10 cellular contexts compared by ENCODE assay signal in genomic region chr11:65916391-65916790, GRCh38. TPM values are rescaled to one million over a fixed set of nuclear protein-coding genes. Genes with fewer than 3 reads are reported as not detected.
A peak's percentile ranks its signal among the peaks of the same experiment; 100 is the strongest.
DNase-seq lines count a peak whose midpoint lies in the region; ATAC-seq and TF ChIP-seq lines count a peak whose summit lies in the region.
"Had no signal": no experiment of that assay in that cellular context is flagged by ENCODE, and none has a peak within 500 bp of the region (broad histone marks: within the 10 kb centered on the region; RNA-seq: fewer than 3 reads in every experiment).

No MANE protein-coding gene starts in this region.

- H2AFZ ChIP-seq in SK-N-SH (ENCODE audit: low read depth), result no peak overlapping the region

- peaks cover 7% of the 10 kb centered on the region for H3K36me3 Mint-ChIP-seq in activated CD4-positive, alpha-beta memory T cell treated with anti-CD3 and anti-CD28 coated beads for 36 hours
- peaks cover 26% of the 10 kb centered on the region for H3K36me3 Mint-ChIP-seq in stimulated activated effector memory CD8-positive, alpha-beta T cell treated with anti-CD3 and anti-CD28 coated beads, Interleukin-12 subunit alpha, Interleukin-12 subunit beta, amount 100 ng/mL, for 72 hours

- POLR2A ChIA-PET in SK-N-SH (lab: Yijun Ruan, JAX), result no interaction called here
- POLR2A ChIA-PET in activated CD4-positive, alpha-beta memory T cell treated with anti-CD3 and anti-CD28 coated beads for 36 hours (lab: Charles Lee), result no interaction called here

- peak overlapping the region; percentile 84 to 97; a peak in 3 of 4 replicates for H3K27ac ChIP-seq in SK-N-SH (ENCODE audit: low read depth in 2 of 2, low read length in 1 of 2)
- peak overlapping the region; percentile 66 to 98 (median 97) for H3K27ac ChIP-seq in gastroesophageal sphincter
- H3K27ac ChIP-seq: 22Rv1 had no signal

- TF ChIP-seq POLR2A in gastroesophageal sphincter (IDR thresholded peaks at IDR 0.05), result no peak

- H3K4me3 ChIP-seq in SK-N-SH (ENCODE audit: low read depth in 2 of 2, low read length in 1 of 2), result peak overlapping the region in 1 of 2 experiments; percentile 28; a peak in 1 of 4 replicates
- no peak overlapping the region for H3K4me3 ChIP-seq in gastroesophageal sphincter
- H3K4me3 ChIP-seq: SK-N-MC had no signal

- H3K9ac ChIP-seq in SK-N-SH, result peak overlapping the region; percentile 99; the same call in 1 of the 2 replicates

- 0 out of 2 replicates have a peak, but pooled peaks cover 4% of the 10 kb centered on the region for H4K20me1 ChIP-seq in SK-N-SH (ENCODE audit: insufficient read depth)

- no peak for TF ChIP-seq CTCF in SK-N-SH (IDR thresholded peaks at IDR 0.05)
- no peak for TF ChIP-seq CTCF in gastroesophageal sphincter (IDR thresholded peaks at IDR 0.05)

- peaks cover 26% of the 10 kb centered on the region for H3K4me1 Mint-ChIP-seq in activated CD4-positive, alpha-beta memory T cell treated with anti-CD3 and anti-CD28 coated beads for 36 hours (ENCODE audit: low read depth)
- peaks cover 37% of the 10 kb centered on the region for H3K4me1 Mint-ChIP-seq in stimulated activated effector memory CD8-positive, alpha-beta T cell treated with anti-CD3 and anti-CD28 coated beads, Interleukin-12 subunit alpha, Interleukin-12 subunit beta, amount 100 ng/mL, for 72 hours

- H3K4me1 ChIP-seq in SK-N-SH (ENCODE audit: control insufficient read depth in 1 of 2, insufficient read depth in 2 of 2, low read depth in 1 of 2, low read length in 1 of 2), result peaks cover 37 to 65% of the 10 kb centered on the region in 2 experiments; a peak in 3 of 4 replicates
- H3K4me1 ChIP-seq in gastroesophageal sphincter, result peaks cover 0 to 76% (median 50%) of the 10 kb centered on the region in 3 donors

- ATAC-seq in SK-N-SH treated with all-trans-retinoic acid at 6 μM for 48 hours (no peak), gastroesophageal sphincter (no peak), HG03457 (IDR thresholded peaks at IDR 0.05; ENCODE audit: unreplicated experiment) (no peak)
- ATAC-seq in stimulated activated effector memory CD8-positive, alpha-beta T cell treated with anti-CD3 and anti-CD28 coated beads, Interleukin-12 subunit alpha, Interleukin-12 subunit beta, amount 100 ng/mL, for 72 hours, result no peak

- TF ChIP-seq EP300 in SK-N-SH (IDR thresholded peaks at IDR 0.05; ENCODE audit: borderline replicate concordance in 1 of 2, low read depth in 1 of 2, low read length in 1 of 2) (no peak), gastroesophageal sphincter (IDR thresholded peaks at IDR 0.05) (no peak)

- H3K9me3 Mint-ChIP-seq in activated CD4-positive, alpha-beta memory T cell treated with anti-CD3 and anti-CD28 coated beads for 36 hours, result no peaks in the 10 kb centered on the region
- H3K9me3 Mint-ChIP-seq in stimulated activated effector memory CD8-positive, alpha-beta T cell treated with anti-CD3 and anti-CD28 coated beads, Interleukin-12 subunit alpha, Interleukin-12 subunit beta, amount 100 ng/mL, for 72 hours, result no peaks in the 10 kb centered on the region

- no peak for TF ChIP-seq RAD21 in SK-N-SH (IDR thresholded peaks at IDR 0.05; ENCODE audit: low read length)

- H3K4me3 Mint-ChIP-seq in activated CD4-positive, alpha-beta memory T cell treated with anti-CD3 and anti-CD28 coated beads for 36 hours, result peak overlapping the region; percentile 55
- H3K4me3 Mint-ChIP-seq in stimulated activated effector memory CD8-positive, alpha-beta T cell treated with anti-CD3 and anti-CD28 coated beads, Interleukin-12 subunit alpha, Interleukin-12 subunit beta, amount 100 ng/mL, for 72 hours, result peak overlapping the region; percentile 89

- H3F3A ChIP-seq in SK-N-SH (replicated peaks; ENCODE audit: insufficient read depth), result peaks cover 22% of the 10 kb centered on the region

- CTCF ChIA-PET in SK-N-SH (lab: Yijun Ruan, JAX), result interaction anchor here (1.3 to 3.3 kb wide), 3 partner anchors 28 to 50 kb away, joined by 3 to 24 read pairs (median 7); partner anchors contain the start of gene FIBP
- CTCF ChIA-PET in activated CD4-positive, alpha-beta memory T cell treated with anti-CD3 and anti-CD28 coated beads for 36 hours (lab: Charles Lee), result interaction anchor here (0.6 to 1.5 kb wide), 3 partner anchors 31 to 56 kb away, joined by 3 read pairs; partner anchors contain the start of gene MUS81

- peak overlapping the region; percentile 96 for H3K4me2 ChIP-seq in SK-N-SH

- no peak for DNase-seq in SK-N-SH
- no peak for DNase-seq in activated CD4-positive, alpha-beta memory T cell treated with anti-CD3 and anti-CD28 coated beads for 36 hours
- no peak for DNase-seq in stimulated activated effector memory CD8-positive, alpha-beta T cell treated with anti-CD3 and anti-CD28 coated beads, Interleukin-12 subunit alpha, Interleukin-12 subunit beta, amount 100 ng/mL, for 72 hours (ENCODE audit: low spot score in 2 of 2)
- no peak for DNase-seq in dermis blood vessel endothelial cell
- DNase-seq in NCI-H1048 (lab: John Stamatoyannopoulos, UW), result no peak

- no peaks in the 10 kb centered on the region for H3K27me3 Mint-ChIP-seq in activated CD4-positive, alpha-beta memory T cell treated with anti-CD3 and anti-CD28 coated beads for 36 hours

- WGBS in SK-N-SH (ENCODE audit: low lambda C conversion rate), result 83% methylated on average over 5 of the region's 7 CpGs
- WGBS in gastroesophageal sphincter (ENCODE audit: low coverage in 1 of 2), 2 donors, result 60 to 67% methylated on average over 1 to 3 of the region's 7 CpGs

- H3K27ac Mint-ChIP-seq in activated CD4-positive, alpha-beta memory T cell treated with anti-CD3 and anti-CD28 coated beads for 36 hours, result peak overlapping the region; percentile 45
- H3K27ac Mint-ChIP-seq in stimulated activated effector memory CD8-positive, alpha-beta T cell treated with anti-CD3 and anti-CD28 coated beads, Interleukin-12 subunit alpha, Interleukin-12 subunit beta, amount 100 ng/mL, for 72 hours, result peak overlapping the region; percentile 82

- H3K9me3 ChIP-seq in SK-N-SH, result no peaks in the 10 kb centered on the region
- H3K9me3 ChIP-seq in gastroesophageal sphincter, result no peaks in the 10 kb centered on the region

- H3K9me2 ChIP-seq in SK-N-SH, result no peaks in the 10 kb centered on the region

- intact Hi-C loops in activated CD4-positive, alpha-beta memory T cell treated with anti-CD3 and anti-CD28 coated beads for 36 hours (cut with micrococcal nuclease), result loop anchor here (5.0 kb wide), 1 partner anchor 204 kb away; the partner anchor contains the start of gene KAT5

- peaks cover 2 to 4% of the 10 kb centered on the region in 2 experiments for H3K36me3 ChIP-seq in SK-N-SH (replicated peaks in 1 of 2; ENCODE audit: control insufficient read depth in 1 of 2, insufficient read depth in 2 of 2, low read length in 1 of 2)
- peaks cover 0 to 17% of the 10 kb centered on the region in 2 donors for H3K36me3 ChIP-seq in gastroesophageal sphincter

- H3K27me3 ChIP-seq in SK-N-SH (ENCODE audit: insufficient read depth), result no peaks in the 10 kb centered on the region
- no peaks in the 10 kb centered on the region for H3K27me3 ChIP-seq in gastroesophageal sphincter

- peaks cover 78% of the 10 kb centered on the region for H3K79me2 ChIP-seq in SK-N-SH (ENCODE audit: insufficient read depth)

TF ChIP-seq in SK-N-SH, 30 proteins besides CTCF, POLR2A, EP300 and RAD21 (continues in another document):
- TF ChIP-seq SIN3A (IDR thresholded peaks at IDR 0.05; ENCODE audit: borderline replicate concordance, low read depth, low read length) (no peak), MXI1 (IDR thresholded peaks at IDR 0.05; ENCODE audit: low read depth, low read length) (no peak), JUND (IDR thresholded peaks at IDR 0.05) (no peak), FOSL2 (IDR thresholded peaks at IDR 0.05; ENCODE audit: borderline replicate concordance, low read depth) (no peak)

TF ChIP-seq in SK-N-SH treated with all-trans-retinoic acid at 6 μM for 48 hours, 23 proteins besides CTCF, POLR2A, EP300 and RAD21 (continues in another document):
- no peak for TF ChIP-seq ISL1 (CRISPR knock-in tag; IDR thresholded peaks at IDR 0.05)

RNA-seq across cellular contexts. Expression of gene C11orf68, which starts 2.5 kb away (rescaled TPM):
- polyA plus RNA-seq in SK-N-SH (2012; rRNA removed), result 54.4 and 65.3 TPM in 2 replicates
- 23.7 and 37.0 TPM in 2 replicates for polyA plus RNA-seq in SK-N-SH (2012; cell fraction: cytosol; rRNA removed)
- 54.3 and 73.9 TPM in 2 replicates for polyA plus RNA-seq in SK-N-SH (2012; cell fraction: nucleus; rRNA removed)
- 10 to 100 TPM; 22.2 to 23.6 TPM for total RNA-seq in activated CD4-positive, alpha-beta memory T cell treated with anti-CD3 and anti-CD28 coated beads for 36 hours
- 10 to 100 TPM; 19.4 to 38.4 (median 33.3) TPM for total RNA-seq in gastroesophageal sphincter
- 17.0 and 20.0 TPM in 2 replicates for total RNA-seq in dermis blood vessel endothelial cell

RNA-seq across cellular contexts. Expression of gene DRAP1, which starts 2.8 kb away (rescaled TPM):
- polyA plus RNA-seq in SK-N-SH (2012; rRNA removed), result 309 and 464 TPM in 2 replicates
- 339 and 481 TPM in 2 replicates for polyA plus RNA-seq in SK-N-SH (2012; cell fraction: cytosol; rRNA removed)
- polyA plus RNA-seq in SK-N-SH (2012; cell fraction: nucleus; rRNA removed), result 288 and 476 TPM in 2 replicates
- 100 to 1,000 TPM; 154 to 169 TPM for total RNA-seq in activated CD4-positive, alpha-beta memory T cell treated with anti-CD3 and anti-CD28 coated beads for 36 hours
- total RNA-seq in gastroesophageal sphincter (100 to 1,000 TPM in 2 of 4 donors, 10 to 100 TPM in 2; 80.2 to 118 (median 98.8) TPM), dermis blood vessel endothelial cell (64.9 and 93.9 TPM in 2 replicates)

RNA-seq across cellular contexts. Expression of gene FOSL1, which starts 16.2 kb away (rescaled TPM):
- 17.9 and 30.1 TPM in 2 replicates for polyA plus RNA-seq in SK-N-SH (2012; rRNA removed)
- 18.1 and 21.6 TPM in 2 replicates for polyA plus RNA-seq in SK-N-SH (2012; cell fraction: cytosol; rRNA removed)
- 28.3 and 39.9 TPM in 2 replicates for polyA plus RNA-seq in SK-N-SH (2012; cell fraction: nucleus; rRNA removed)
- 10 to 100 TPM; 17.1 to 17.7 TPM for total RNA-seq in activated CD4-positive, alpha-beta memory T cell treated with anti-CD3 and anti-CD28 coated beads for 36 hours
- total RNA-seq in gastroesophageal sphincter (10 to 100 TPM in 1 of 4 donors, 1 to 10 TPM in 3; 1.4 to 24.9 (median 4.1) TPM), dermis blood vessel endothelial cell (3.6 and 4.9 TPM in 2 replicates)

RNA-seq across cellular contexts. Expression of gene CCDC85B, which starts 25.9 kb away (rescaled TPM):
- 34.2 and 52.8 TPM in 2 replicates for polyA plus RNA-seq in SK-N-SH (2012; rRNA removed)
- 31.2 and 38.6 TPM in 2 replicates for polyA plus RNA-seq in SK-N-SH (2012; cell fraction: cytosol; rRNA removed)
- polyA plus RNA-seq in SK-N-SH (2012; cell fraction: nucleus; rRNA removed), result 19.2 and 56.3 TPM in 2 replicates
- 10 to 100 TPM; 40.0 to 44.4 TPM for total RNA-seq in activated CD4-positive, alpha-beta memory T cell treated with anti-CD3 and anti-CD28 coated beads for 36 hours
- 100 to 1,000 TPM in 1 of 4 donors, 10 to 100 TPM in 3; 68.7 to 111 (median 77.7) TPM for total RNA-seq in gastroesophageal sphincter
- 69.3 and 163 TPM in 2 replicates for total RNA-seq in dermis blood vessel endothelial cell

RNA-seq across cellular contexts. Expression of gene FIBP, which starts 28.1 kb away (rescaled TPM):
- 159 and 190 TPM in 2 replicates for polyA plus RNA-seq in SK-N-SH (2012; rRNA removed)
- 120 and 135 TPM in 2 replicates for polyA plus RNA-seq in SK-N-SH (2012; cell fraction: cytosol; rRNA removed)
- 194 and 217 TPM in 2 replicates for polyA plus RNA-seq in SK-N-SH (2012; cell fraction: nucleus; rRNA removed)
- 100 to 1,000 TPM in 1 of 2 experiments, 10 to 100 TPM in 1; 94.2 to 101 TPM for total RNA-seq in activated CD4-positive, alpha-beta memory T cell treated with anti-CD3 and anti-CD28 coated beads for 36 hours
- 10 to 100 TPM; 35.2 to 62.3 (median 54.6) TPM for total RNA-seq in gastroesophageal sphincter
- 161 and 189 TPM in 2 replicates for total RNA-seq in dermis blood vessel endothelial cell
